Comparison of ENCODE assay signal across 23 cellular contexts in the genomic region with DNA sequence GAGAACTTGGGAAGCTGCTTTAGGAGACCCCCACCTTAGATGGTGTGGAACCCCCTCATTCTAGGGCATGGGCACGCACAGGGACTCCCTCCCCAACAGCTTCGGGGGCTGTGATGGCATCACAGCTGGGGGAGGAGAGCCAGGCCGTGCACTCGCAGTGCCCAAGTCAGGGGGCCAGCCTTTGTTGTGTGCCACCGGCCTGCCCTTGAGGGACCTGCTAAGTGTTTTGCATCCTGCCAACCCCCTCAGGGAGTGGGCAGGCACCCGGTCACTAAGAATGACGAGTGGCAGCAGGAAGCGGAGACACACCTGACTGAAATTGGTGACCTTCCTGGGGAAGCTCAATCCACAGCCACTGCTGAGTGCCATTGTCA.
DNase-seq lines count a peak whose midpoint lies in the region; ATAC-seq and TF ChIP-seq lines count a peak whose summit lies in the region.
"Had no signal": no experiment of that assay in that cellular context is flagged by ENCODE, and none has a peak within 500 bp of the region (broad histone marks: within the 10 kb centered on the region; RNA-seq: fewer than 3 reads in every experiment).

No MANE protein-coding gene starts in this region.

- H2BK15ac ChIP-seq in neuronal stem cell (ENCODE audit: low read length) = no peak overlapping the region

- H3K36me3 ChIP-seq in BLaER1 (no peaks in the 10 kb centered on the region), H7 (replicated peaks; ENCODE audit: control insufficient read depth, insufficient read depth, low read length) (no peaks in the 10 kb centered on the region), endodermal cell (ENCODE audit: control insufficient read depth, insufficient read depth, low read length) (no peaks in the 10 kb centered on the region), sigmoid colon (no peaks in the 10 kb centered on the region), neuronal stem cell (replicated peaks in 1 of 2; ENCODE audit: control insufficient read depth in 2 of 2, insufficient read depth in 2 of 2, low read length in 2 of 2) (no peaks in the 10 kb centered on the region)
- H3K36me3 ChIP-seq: BE2C had no signal

- no peak overlapping the region for H2BK12ac ChIP-seq in neuronal stem cell (ENCODE audit: low read length)

- no peak overlapping the region for H3K4me3 Mint-ChIP-seq in endodermal cell
- no peak overlapping the region for H3K4me3 Mint-ChIP-seq in stimulated activated memory B cell treated with anti-CD40 and anti-IgM and Interleukin-4, amounts not matched to agents 10 μg/mL and 1 μg/mL and 100 μg/mL, for 72 hours
- H3K4me3 Mint-ChIP-seq: CD4-positive, CD25-positive, alpha-beta regulatory T cell; CD8-positive, alpha-beta T cell had no signal

- H3K4me1 ChIP-seq in BLaER1 (peaks cover 23% of the 10 kb centered on the region), endodermal cell (ENCODE audit: control insufficient read depth, insufficient read depth, low read length) (no peaks in the 10 kb centered on the region), sigmoid colon (peaks cover 0 to 4% (median 0%) of the 10 kb centered on the region in 4 donors), neuronal stem cell (ENCODE audit: control insufficient read depth in 2 of 2, insufficient read depth in 1 of 2, low read depth in 1 of 2, low read length in 2 of 2) (peaks cover 17 to 31% of the 10 kb centered on the region in 2 donors)
- H3K4me1 ChIP-seq: A549, BE2C, Caco-2 had no signal

- no peak overlapping the region for H3K14ac ChIP-seq in neuronal stem cell (ENCODE audit: low read length)

- no peaks in the 10 kb centered on the region for H3K4me1 Mint-ChIP-seq in endodermal cell
- H3K4me1 Mint-ChIP-seq in stimulated activated memory B cell treated with anti-CD40 and anti-IgM and Interleukin-4, amounts not matched to agents 10 μg/mL and 1 μg/mL and 100 μg/mL, for 72 hours = peaks cover 6% of the 10 kb centered on the region
- H3K4me1 Mint-ChIP-seq: CD4-positive, CD25-positive, alpha-beta regulatory T cell had no signal

- H4K91ac ChIP-seq in neuronal stem cell (ENCODE audit: low read depth, low read length, poor library complexity) = no peak overlapping the region

- H3K79me1 ChIP-seq in neuronal stem cell (ENCODE audit: low read depth, low read length) = no peaks in the 10 kb centered on the region

- H3K9ac ChIP-seq in BLaER1 (0 out of 2 replicates have a peak overlapping the region, but pooled peaks have one; percentile 5), endodermal cell (ENCODE audit: extremely low read depth, low read length, poor library complexity, severe bottlenecking) (no peak overlapping the region), neuronal stem cell (ENCODE audit: low read depth, low read length, poor library complexity) (no peak overlapping the region)

- no peaks in the 10 kb centered on the region for H3K36me3 Mint-ChIP-seq in endodermal cell (ENCODE audit: low read depth)
- H3K36me3 Mint-ChIP-seq in stimulated activated memory B cell treated with anti-CD40 and anti-IgM and Interleukin-4, amounts not matched to agents 10 μg/mL and 1 μg/mL and 100 μg/mL, for 72 hours = no peaks in the 10 kb centered on the region
- H3K36me3 Mint-ChIP-seq: CD4-positive, CD25-positive, alpha-beta regulatory T cell; CD8-positive, alpha-beta T cell had no signal

- H3K27ac ChIP-seq in BLaER1 (peak overlapping the region; percentile 37; the same call in 1 of the 2 replicates), endodermal cell (ENCODE audit: low read depth, low read length) (no peak overlapping the region), sigmoid colon (no peak overlapping the region), neuronal stem cell (replicated peaks; ENCODE audit: low read length) (no peak overlapping the region)
- H3K27ac ChIP-seq: A549, C4-2B had no signal

- no peak overlapping the region for H2AK5ac ChIP-seq in neuronal stem cell (ENCODE audit: low read depth, low read length)

- TF ChIP-seq EP300 in sigmoid colon (IDR thresholded peaks at IDR 0.05) = no peak

- H2AFZ ChIP-seq in neuronal stem cell (ENCODE audit: low read length) = no peak overlapping the region

- H3K18ac ChIP-seq in neuronal stem cell (ENCODE audit: low read length) = no peak overlapping the region

- H3K27ac Mint-ChIP-seq in endodermal cell = no peak overlapping the region
- no peak overlapping the region for H3K27ac Mint-ChIP-seq in stimulated activated memory B cell treated with anti-CD40 and anti-IgM and Interleukin-4, amounts not matched to agents 10 μg/mL and 1 μg/mL and 100 μg/mL, for 72 hours
- H3K27ac Mint-ChIP-seq: CD4-positive, CD25-positive, alpha-beta regulatory T cell; CD8-positive, alpha-beta T cell had no signal

- H3K4me2 ChIP-seq in BLaER1 = peak overlapping the region; percentile 75
- H3K4me2 ChIP-seq in neuronal stem cell (ENCODE audit: insufficient read depth, low read length, poor library complexity, severe bottlenecking) = no peak overlapping the region
- H3K4me2 ChIP-seq: A549 had no signal

- no peak overlapping the region for H2BK120ac ChIP-seq in neuronal stem cell (ENCODE audit: low read depth, low read length)

- H2BK5ac ChIP-seq in neuronal stem cell (ENCODE audit: low read length) = no peak overlapping the region

- H4K8ac ChIP-seq in neuronal stem cell (ENCODE audit: low read depth, low read length) = no peak overlapping the region

- H3K27me3 ChIP-seq in BLaER1 = no peaks in the 10 kb centered on the region
- peaks cover 15% of the 10 kb centered on the region for H3K27me3 ChIP-seq in H7 (ENCODE audit: control insufficient read depth, insufficient read depth, low read length)
- no peaks in the 10 kb centered on the region for H3K27me3 ChIP-seq in endodermal cell (ENCODE audit: control insufficient read depth, insufficient read depth, low read length, poor library complexity, severe bottlenecking)
- H3K27me3 ChIP-seq in sigmoid colon = peaks cover under 1 to 29% (median 9%) of the 10 kb centered on the region in 3 donors
- peaks cover 0 to 7% (median 0%) of the 10 kb centered on the region in 3 experiments for H3K27me3 ChIP-seq in neuronal stem cell (ENCODE audit: control insufficient read depth in 3 of 3, insufficient read depth in 3 of 3, low read depth in 1 of 3, low read length in 3 of 3)
- H3K27me3 ChIP-seq: BE2C had no signal

- TF ChIP-seq CTCF in endodermal cell (conservative IDR thresholded peaks at IDR 0.05) (no peak), sigmoid colon (IDR thresholded peaks at IDR 0.05) (no peak)

- no peak overlapping the region for H3K23ac ChIP-seq in neuronal stem cell (ENCODE audit: low read depth, low read length, poor library complexity)

- TF ChIP-seq POLR2A in sigmoid colon (IDR thresholded peaks at IDR 0.05) = no peak

- DNase-seq in H7 = peak; percentile 28
- peak; percentile 30 for DNase-seq in endodermal cell
- peak; percentile 49 for DNase-seq in sigmoid colon
- no peak for DNase-seq in neuronal stem cell (ENCODE audit: low spot score)
- DNase-seq: 8988T; ACHN; AML-193; BE2C; Caco-2; CD4-positive, CD25-positive, alpha-beta regulatory T cell; DMS 273 treated with DMSO at 0.1 percent for 48 hours; DMS79; EL; GDM1; GOT3; HCEC 1CT had no signal

- H3K27me3 Mint-ChIP-seq in endodermal cell (ENCODE audit: insufficient read depth) = peaks cover 2% of the 10 kb centered on the region
- peaks cover 25% of the 10 kb centered on the region for H3K27me3 Mint-ChIP-seq in stimulated activated memory B cell treated with anti-CD40 and anti-IgM and Interleukin-4, amounts not matched to agents 10 μg/mL and 1 μg/mL and 100 μg/mL, for 72 hours
- H3K27me3 Mint-ChIP-seq: CD4-positive, CD25-positive, alpha-beta regulatory T cell had no signal

- 86 to 95% methylated on average over 4 to 8 of the region's 8 CpGs for WGBS in endodermal cell (ENCODE audit: insufficient coverage in 1 of 2, insufficient read length in 1 of 2), 2 experiments
- WGBS in sigmoid colon, 2 donors = 87% methylated on average over 8 of the region's 8 CpGs
- no CpG with 5 or more reads among the region's 8 CpGs for WGBS in neuronal stem cell (ENCODE audit: extremely low coverage in 2 of 2, insufficient read length in 2 of 2, insufficient replicate concordance in 1 of 2), 2 donors

- ATAC-seq in stimulated activated memory B cell treated with anti-CD40 and anti-IgM and Interleukin-4, amounts not matched to agents 10 μg/mL and 1 μg/mL and 100 μg/mL, for 72 hours = no peak
- ATAC-seq in HG02938 (IDR thresholded peaks at IDR 0.05; ENCODE audit: unreplicated experiment) = no peak
- ATAC-seq: A549; CD8-positive, alpha-beta T cell; GM12878 had no signal

- H3K9me3 ChIP-seq in BLaER1 (no peaks in the 10 kb centered on the region), endodermal cell (ENCODE audit: control insufficient read depth, low read length) (no peaks in the 10 kb centered on the region), sigmoid colon (no peaks in the 10 kb centered on the region), neuronal stem cell (replicated peaks in 1 of 2; ENCODE audit: control insufficient read depth in 2 of 2, insufficient read depth in 1 of 2, low read depth in 1 of 2, low read length in 2 of 2) (peaks cover 0 to 8% of the 10 kb centered on the region in 2 donors)
- H3K9me3 ChIP-seq: A549, BE2C, Caco-2 had no signal

- H3K4me3 ChIP-seq in BLaER1 (no peak overlapping the region), H7 (ENCODE audit: insufficient read depth, low read depth, low read length) (no peak overlapping the region), endodermal cell (ENCODE audit: low read length) (no peak overlapping the region), sigmoid colon (no peak overlapping the region), neuronal stem cell (ENCODE audit: low read length in 2 of 2) (no peak overlapping the region)
- H3K4me3 ChIP-seq: A549, GM12878 had no signal

- H4K20me1 ChIP-seq in BLaER1 = no peaks in the 10 kb centered on the region

- intact Hi-C loops in sigmoid colon (cut with DNase I) = no loop called here

- H3K4ac ChIP-seq in neuronal stem cell (ENCODE audit: low read length) = no peak overlapping the region

- no peaks in the 10 kb centered on the region for H3K9me3 Mint-ChIP-seq in endodermal cell
- H3K9me3 Mint-ChIP-seq in stimulated activated memory B cell treated with anti-CD40 and anti-IgM and Interleukin-4, amounts not matched to agents 10 μg/mL and 1 μg/mL and 100 μg/mL, for 72 hours = peaks cover 8% of the 10 kb centered on the region
- H3K9me3 Mint-ChIP-seq: CD4-positive, CD25-positive, alpha-beta regulatory T cell; CD8-positive, alpha-beta T cell had no signal
